In genomic region chr11:105000797-105001196, GRCh38 we compare ENCODE assay signal across 7 cellular contexts. TPM values are rescaled to one million over a fixed set of nuclear protein-coding genes. Genes with fewer than 3 reads are reported as not detected.
A peak's percentile ranks its signal among the peaks of the same experiment; 100 is the strongest.
DNase-seq lines count a peak whose midpoint lies in the region; ATAC-seq and TF ChIP-seq lines count a peak whose summit lies in the region.

No MANE protein-coding gene starts in this region.

- intact Hi-C loops in mucosa of descending colon (cut with DNase I, micrococcal nuclease) (no loop called here), tibial artery (cut with DNase I; ENCODE audit: low total_unique reads) (no loop called here)

- TF ChIP-seq CTCF in astrocyte of the cerebellum (IDR thresholded peaks at IDR 0.05; ENCODE audit: low read depth, low read length, missing control alignments) (peak; percentile 34), mucosa of descending colon (IDR thresholded peaks at IDR 0.05) (peak; percentile 19), tibial artery (IDR thresholded peaks at IDR 0.05) (peak; percentile 21 to 36)

- H3K4me1 ChIP-seq in mucosa of descending colon (ENCODE audit: low read depth): no peaks in the 10 kb centered on the region
- H3K4me1 ChIP-seq in tibial artery: no peaks in the 10 kb centered on the region

- DNase-seq in T-helper 1 cell: peak; percentile 8 to 48 (median 23)
- DNase-seq in astrocyte of the cerebellum (ENCODE audit: low read depth): no peak
- DNase-seq in mucosa of descending colon: peak in 2 of 3 donors; percentile 27 to 49
- no peak for DNase-seq in tibial artery
- DNase-seq in NCI-H446 (lab: John Stamatoyannopoulos, UW): no peak

- peak; percentile 98 for ATAC-seq in GM18867 (IDR thresholded peaks at IDR 0.05; ENCODE audit: unreplicated experiment)
- peak; percentile 92 for ATAC-seq in HG02884 (IDR thresholded peaks at IDR 0.05; ENCODE audit: unreplicated experiment)
- peak; percentile 81 for ATAC-seq in mucosa of descending colon

- no peaks in the 10 kb centered on the region for H3K9me3 ChIP-seq in mucosa of descending colon
- H3K9me3 ChIP-seq in tibial artery: no peaks in the 10 kb centered on the region

- H3K27me3 ChIP-seq in tibial artery: no peaks in the 10 kb centered on the region

- no peak overlapping the region for H3K4me3 ChIP-seq in astrocyte of the cerebellum (ENCODE audit: low read depth, low read length)
- no peak overlapping the region for H3K4me3 ChIP-seq in mucosa of descending colon
- H3K4me3 ChIP-seq in tibial artery: no peak overlapping the region

- in situ Hi-C loops in astrocyte of the cerebellum (cut with HindIII; ENCODE audit: low sequenced_read_pairs): no loop called here

- H3K36me3 ChIP-seq in mucosa of descending colon (ENCODE audit: low read depth) (no peaks in the 10 kb centered on the region), tibial artery (no peaks in the 10 kb centered on the region)

- H3K27ac ChIP-seq in tibial artery: no peak overlapping the region

RNA-seq across cellular contexts. Expression of gene CASP5, which starts 22.2 kb away (rescaled TPM):
- 10 to 100 TPM; 50.1 to 81.8 (median 80.5) TPM for total RNA-seq in mucosa of descending colon

RNA-seq across cellular contexts. Expression of gene CASP4, which starts 32.4 kb away (rescaled TPM):
- 10 to 100 TPM; 23.4 to 27.5 (median 23.9) TPM for total RNA-seq in mucosa of descending colon

RNA-seq across cellular contexts. Expression of gene CASP1, which starts 34.1 kb away (rescaled TPM):
- total RNA-seq in mucosa of descending colon: 100 to 1,000 TPM in 1 of 3 donors, 10 to 100 TPM in 2; 50.6 to 152 (median 75.1) TPM

RNA-seq across cellular contexts. Expression of gene CARD16, which starts 44.3 kb away (rescaled TPM):
- total RNA-seq in mucosa of descending colon: 10 to 100 TPM; 25.4 to 53.0 (median 43.6) TPM

Comparison
In these comparisons a context has a peak if more than half of its experiments do, and no peak if none do; other contexts are left out.
1. DNase-seq: peak in T-helper 1 cell (5 of 5) and mucosa of descending colon (2 of 3); none in astrocyte of the cerebellum (single experiment), tibial artery (0 of 2) and NCI-H446 (0 of 2).
2. Peak in every context shown above with its lines, with median percentiles within 50 percentile points of each other: ATAC-seq and CTCF ChIP-seq.